Comparison of ENCODE assay signal across 1 cellular context in the genomic region with DNA sequence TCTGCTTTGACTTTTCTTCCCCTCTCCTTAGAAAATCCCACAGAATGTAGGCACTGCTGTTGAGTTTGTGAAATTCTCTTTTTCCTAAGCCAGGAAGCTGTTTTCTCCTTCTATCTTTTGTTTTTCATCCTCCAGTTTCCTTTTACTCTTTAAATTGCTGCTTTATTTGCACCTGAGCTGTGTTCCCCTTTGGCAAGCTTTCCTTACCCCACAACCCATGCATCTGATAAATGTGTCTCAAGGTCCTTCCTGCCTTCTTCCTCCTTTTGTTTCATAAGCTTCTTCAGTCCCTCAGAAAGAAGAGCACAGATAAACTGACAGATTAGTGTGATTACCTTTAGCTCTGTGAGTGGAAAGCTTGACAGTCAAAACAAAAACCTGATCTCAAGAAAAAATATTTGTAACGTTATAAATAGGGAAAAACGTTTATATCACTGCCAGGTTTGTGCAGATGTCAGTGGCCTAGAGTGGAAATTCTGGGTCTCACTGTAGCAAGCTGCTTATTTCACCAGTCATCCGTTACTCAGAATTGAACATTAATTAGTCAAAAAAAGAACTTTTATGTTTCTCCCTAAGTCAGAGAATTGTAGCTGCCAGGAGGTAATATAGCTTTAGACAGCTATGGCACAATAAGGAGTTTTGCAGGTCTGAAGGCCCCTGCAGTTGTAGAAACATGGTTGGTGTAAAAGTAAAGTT.
TF ChIP-seq lines count a peak whose summit lies in the region.

No MANE protein-coding gene starts in this region.

TF ChIP-seq in HEK293T, 16 proteins besides CTCF, POLR2A, EP300 and RAD21:
- TF ChIP-seq ZNF384 (IDR thresholded peaks at IDR 0.05) (no peak), HDGF (IDR thresholded peaks at IDR 0.05; ENCODE audit: borderline replicate concordance) (no peak), NFRKB (IDR thresholded peaks at IDR 0.05) (no peak)
